In genomic region chrY:2913066-2913815, GRCh38 we compare ENCODE assay signal across 9 cellular contexts. TPM values are rescaled to one million over a fixed set of nuclear protein-coding genes. Genes with fewer than 3 reads are reported as not detected.
A peak's percentile ranks its signal among the peaks of the same experiment; 100 is the strongest.
DNase-seq lines count a peak whose midpoint lies in the region; ATAC-seq, FAIRE-seq and TF ChIP-seq lines count a peak whose summit lies in the region.
"Had no signal": no experiment of that assay in that cellular context is flagged by ENCODE, and none has a peak within 500 bp of the region (broad histone marks: within the 10 kb centered on the region; RNA-seq: fewer than 3 reads in every experiment).

No MANE protein-coding gene starts in this region.

- no peaks in the 10 kb centered on the region for H3K27me3 ChIP-seq in HepG2 (ENCODE audit: control insufficient read depth in 1 of 2, insufficient read depth in 2 of 2, low read length in 2 of 2)
- no peaks in the 10 kb centered on the region for H3K27me3 ChIP-seq in esophagus muscularis mucosa

- no peak for TF ChIP-seq EP300 in HepG2 (IDR thresholded peaks at IDR 0.05; ENCODE audit: low read depth in 2 of 2, low read length in 2 of 2)
- TF ChIP-seq EP300 in HepG2 (CRISPR knock-in tag; IDR thresholded peaks at IDR 0.05; ENCODE audit: borderline replicate concordance) = no peak
- no peak for TF ChIP-seq EP300 in esophagus muscularis mucosa (IDR thresholded peaks at IDR 0.05)

- H3K27me3 Mint-ChIP-seq in activated CD4-positive, alpha-beta T cell treated with anti-CD3 and anti-CD28 coated beads, Interleukin-2, amount 10 ng/mL, durations not matched to agents 7 days and 5 days = no peaks in the 10 kb centered on the region

- H4K20me1 ChIP-seq in HepG2 (ENCODE audit: insufficient read depth, low read length) = no peaks in the 10 kb centered on the region

- POLR2A ChIA-PET in activated CD4-positive, alpha-beta T cell treated with anti-CD3 and anti-CD28 coated beads, Interleukin-2, amount 10 ng/mL, durations not matched to agents 7 days and 5 days (lab: Charles Lee) = no interaction called here
- POLR2A ChIA-PET in HepG2 (lab: Yijun Ruan, JAX) = no interaction called here

- no peak for FAIRE-seq in HepG2 (lab: Jason Lieb, UNC)

- H3K9me3 ChIP-seq in HepG2 (ENCODE audit: low read length) (no peaks in the 10 kb centered on the region), esophagus muscularis mucosa (no peaks in the 10 kb centered on the region)

- DNase-seq in EL = peak; percentile 48
- peak; percentile 50 for DNase-seq in activated CD4-positive, alpha-beta T cell treated with anti-CD3 and anti-CD28 coated beads, Interleukin-2, amount 10 ng/mL, durations not matched to agents 7 days and 5 days
- peak; percentile 11 for DNase-seq in HepG2 (ENCODE audit: low spot score)
- DNase-seq in esophagus muscularis mucosa (ENCODE audit: extremely low spot score) = no peak
- no peak for DNase-seq in 8988T
- no peak for DNase-seq in dedifferentiated amniotic fluid mesenchymal stem cell (ENCODE audit: extremely low spot score)

- H3K36me3 Mint-ChIP-seq in activated CD4-positive, alpha-beta T cell treated with anti-CD3 and anti-CD28 coated beads, Interleukin-2, amount 10 ng/mL, durations not matched to agents 7 days and 5 days (ENCODE audit: low read depth) = peaks cover 5% of the 10 kb centered on the region

- H3K4me1 ChIP-seq in HepG2 (ENCODE audit: insufficient read depth, low read length) (no peaks in the 10 kb centered on the region), esophagus muscularis mucosa (no peaks in the 10 kb centered on the region)

- H3K4me3 ChIP-seq in HepG2 (replicated peaks in 1 of 3; ENCODE audit: insufficient read depth in 1 of 3, low read depth in 2 of 3, low read length in 3 of 3) (no peak overlapping the region), esophagus muscularis mucosa (no peak overlapping the region)

- no peaks in the 10 kb centered on the region for H3K79me2 ChIP-seq in HepG2 (ENCODE audit: insufficient read depth, low read length)

- no peak for TF ChIP-seq RAD21 in HepG2 (CRISPR knock-in tag; IDR thresholded peaks at IDR 0.05)

- no peak overlapping the region for H3K4me2 ChIP-seq in HepG2 (ENCODE audit: low read depth, low read length)

- no peak overlapping the region for H3K9ac ChIP-seq in HepG2 (ENCODE audit: insufficient read depth, low read depth, low read length)

- intact Hi-C loops in HepG2 (cut with micrococcal nuclease; ENCODE audit: unreplicated experiment) = no loop called here
- intact Hi-C loops in esophagus muscularis mucosa (cut with DNase I) = no loop called here

- in situ Hi-C loops in HepG2 (cut with HindIII; ENCODE audit: extremely low pct_ligation_motif_present, low pct_unique_long_range_greater_than_20kb) = no loop called here

- no peaks in the 10 kb centered on the region for H3K36me3 ChIP-seq in HepG2 (replicated peaks in 1 of 2; ENCODE audit: control insufficient read depth in 1 of 2, insufficient read depth in 2 of 2, low read length in 2 of 2)
- no peaks in the 10 kb centered on the region for H3K36me3 ChIP-seq in esophagus muscularis mucosa

- BruUV-seq in HepG2 (replicated peaks; lab: Mats Ljungman, UMichigan) = no TSS peak

- no peak overlapping the region for H3K4me3 Mint-ChIP-seq in activated CD4-positive, alpha-beta T cell treated with anti-CD3 and anti-CD28 coated beads, Interleukin-2, amount 10 ng/mL, durations not matched to agents 7 days and 5 days

- TF ChIP-seq CTCF in HepG2 (CRISPR knock-in tag; IDR thresholded peaks at IDR 0.05) (peak; percentile 38; the same call in 1 of the 2 replicates), esophagus muscularis mucosa (IDR thresholded peaks at IDR 0.05) (peak in 1 of 3 experiments; percentile 33)

- TF ChIP-seq POLR2A in HepG2 (IDR thresholded peaks at IDR 0.05; ENCODE audit: insufficient read depth in 1 of 2, low read depth in 2 of 2, low read length in 2 of 2) = no peak
- no peak for TF ChIP-seq POLR2A in esophagus muscularis mucosa (IDR thresholded peaks at IDR 0.05; ENCODE audit: low read depth)

- no peak overlapping the region for H2AFZ ChIP-seq in HepG2 (ENCODE audit: low read length)

- peaks cover 13% of the 10 kb centered on the region for H3K4me1 Mint-ChIP-seq in activated CD4-positive, alpha-beta T cell treated with anti-CD3 and anti-CD28 coated beads, Interleukin-2, amount 10 ng/mL, durations not matched to agents 7 days and 5 days

- ATAC-seq in HG02938 (IDR thresholded peaks at IDR 0.05; ENCODE audit: unreplicated experiment) = peak; percentile 77
- peak; percentile 34; the same call in 1 of the 3 replicates for ATAC-seq in HepG2
- no peak for ATAC-seq in GM18517 (IDR thresholded peaks at IDR 0.05; ENCODE audit: unreplicated experiment)

- CTCF ChIA-PET in activated CD4-positive, alpha-beta T cell treated with anti-CD3 and anti-CD28 coated beads, Interleukin-2, amount 10 ng/mL, durations not matched to agents 7 days and 5 days (lab: Charles Lee) = no interaction called here
- CTCF ChIA-PET in HepG2 (lab: Yijun Ruan, JAX; ENCODE audit: low intra/inter-chr PET ratio, low total read pairs) = no interaction called here

- H3K27ac ChIP-seq in HepG2 (ENCODE audit: extremely low read length, insufficient read depth, low read length) = no peak overlapping the region
- no peak overlapping the region for H3K27ac ChIP-seq in esophagus muscularis mucosa (replicated peaks in 1 of 4)

- peaks cover 8% of the 10 kb centered on the region for H3K9me3 Mint-ChIP-seq in activated CD4-positive, alpha-beta T cell treated with anti-CD3 and anti-CD28 coated beads, Interleukin-2, amount 10 ng/mL, durations not matched to agents 7 days and 5 days

- H3K27ac Mint-ChIP-seq in activated CD4-positive, alpha-beta T cell treated with anti-CD3 and anti-CD28 coated beads, Interleukin-2, amount 10 ng/mL, durations not matched to agents 7 days and 5 days = no peak overlapping the region

TF ChIP-seq in HepG2, 621 proteins besides CTCF, POLR2A, EP300 and RAD21 (continues in another document):
- TF ChIP-seq RERE (CRISPR knock-in tag; IDR thresholded peaks at IDR 0.05; ENCODE audit: low read depth) = no peak

RNA-seq across cellular contexts. Expression of gene ZFY, which starts 21.9 kb away (rescaled TPM):
- 10 to 100 TPM; 14.9 to 18.8 TPM for total RNA-seq in activated CD4-positive, alpha-beta T cell treated with anti-CD3 and anti-CD28 coated beads, Interleukin-2, amount 10 ng/mL, durations not matched to agents 7 days and 5 days
- total RNA-seq in HepG2 (2016; rRNA removed; fragmentation: Illumina TruSeq; extraction: Trizol) (17.1 and 25.9 TPM in 2 replicates), esophagus muscularis mucosa (10 to 100 TPM in 2 of 4 donors, under 1 TPM in 1, not detected in 1; 0.06 to 24.9 (median 16.6) TPM)
- 18.8 and 24.2 TPM in 2 replicates for total RNA-seq in HepG2 (2016; cell fraction: cytosol; rRNA removed; fragmentation: Illumina TruSeq; extraction: Trizol; ENCODE audit: low read depth)
- total RNA-seq in HepG2 (2016; cell fraction: insoluble cytoplasmic fraction; rRNA removed; fragmentation: Illumina TruSeq; extraction: Trizol) = 15.7 and 24.0 TPM in 2 replicates
- 13.1 and 13.8 TPM in 2 replicates for total RNA-seq in HepG2 (2016; cell fraction: membrane; rRNA removed; fragmentation: Illumina TruSeq; extraction: Trizol)
- 12.8 and 15.4 TPM in 2 replicates for total RNA-seq in HepG2 (2016; cell fraction: nucleus; rRNA removed; fragmentation: Illumina TruSeq; extraction: Trizol)
- polyA plus RNA-seq in HepG2 (2011; rRNA removed) = 2.9 and 3.3 TPM in 2 replicates
- polyA plus RNA-seq in HepG2 (2011; cell fraction: cytosol; rRNA removed) = 1.4 and 2.1 TPM in 2 replicates
- polyA plus RNA-seq in HepG2 (2011; cell fraction: nucleus; rRNA removed) = 3.2 TPM in 2 replicates
- 3.6 and 4.8 TPM in 2 replicates for polyA plus RNA-seq in HepG2 (2012)
- polyA plus RNA-seq in HepG2 (2016; cell fraction: cytosol; fragmentation: Illumina TruSeq; extraction: Trizol; ENCODE audit: low read depth) = 0.18 and 0.22 TPM in 2 replicates
- polyA plus RNA-seq in HepG2 (2016; cell fraction: insoluble cytoplasmic fraction; fragmentation: Illumina TruSeq; extraction: Trizol; ENCODE audit: low read depth) = 8.4 and 8.9 TPM in 2 replicates
- polyA plus RNA-seq in HepG2 (2016; cell fraction: membrane; fragmentation: Illumina TruSeq; extraction: Trizol; ENCODE audit: low read depth) = 1.0 and 1.3 TPM in 2 replicates
- polyA plus RNA-seq in HepG2 (2016; cell fraction: nucleus; fragmentation: Illumina TruSeq; extraction: Trizol; ENCODE audit: insufficient read depth, low read depth) = 13.3 and 14.5 TPM in 2 replicates
- 12.4 TPM in 1 of 2 replicates, not detected in the other for polyA minus RNA-seq in HepG2 (2011; rRNA and poly(A)+ RNA removed; ENCODE audit: low replicate concordance)
- 10.8 and 11.4 TPM in 2 replicates for polyA minus RNA-seq in HepG2 (2011; cell fraction: cytosol; rRNA and poly(A)+ RNA removed)
- polyA minus RNA-seq in HepG2 (2011; cell fraction: nucleus; rRNA and poly(A)+ RNA removed) = 27.0 and 30.3 TPM in 2 replicates
- total RNA-seq: glomerular endothelial cell had no signal

Comparison
In these comparisons a context has a peak if more than half of its experiments do, and no peak if none do; other contexts are left out.
1. DNase-seq: peak in EL (single experiment), activated CD4-positive, alpha-beta T cell treated with anti-CD3 and anti-CD28 coated beads, Interleukin-2, amount 10 ng/mL, durations not matched to agents 7 days and 5 days (single experiment) and HepG2 (single experiment); none in esophagus muscularis mucosa (single experiment), 8988T (single experiment) and dedifferentiated amniotic fluid mesenchymal stem cell (single experiment).